12 cellular contexts compared by ENCODE assay signal in genomic region chr14:100842799-100843198, GRCh38. TPM values are rescaled to one million over a fixed set of nuclear protein-coding genes. Genes with fewer than 3 reads are reported as not detected.
DNase-seq lines count a peak whose midpoint lies in the region; ATAC-seq, FAIRE-seq and TF ChIP-seq lines count a peak whose summit lies in the region.
"Had no signal": no experiment of that assay in that cellular context is flagged by ENCODE, and none has a peak within 500 bp of the region (broad histone marks: within the 10 kb centered on the region; RNA-seq: fewer than 3 reads in every experiment).

No MANE protein-coding gene starts in this region.

- POLR2A ChIA-PET in K562 (lab: Yijun Ruan, JAX) = no interaction called here

- ATAC-seq in Right ventricle myocardium inferior (peak; percentile 37), K562 (no peak), HG02759 (IDR thresholded peaks at IDR 0.05; ENCODE audit: unreplicated experiment) (no peak), GM19397 (IDR thresholded peaks at IDR 0.05; ENCODE audit: unreplicated experiment) (no peak)
- ATAC-seq: activated CD8-positive, alpha-beta T cell treated with anti-CD3 and anti-CD28 coated beads for 36 hours had no signal

- DNase-seq in Right ventricle myocardium inferior (ENCODE audit: missing footprints) (no peak), cardiac septum (ENCODE audit: low spot score) (no peak), K562 (ENCODE audit: extremely low read depth in 1 of 4, low spot score in 3 of 4) (no peak), kidney glomerular epithelial cell (lab: John Stamatoyannopoulos, UW) (peak; percentile 3), uterus (peak; percentile 52 to 60), NAMALWA (ENCODE audit: low spot score) (no peak)
- DNase-seq: activated CD8-positive, alpha-beta T cell treated with anti-CD3 and anti-CD28 coated beads for 36 hours; RPMI8226; upper lobe of left lung had no signal

- no peaks in the 10 kb centered on the region; the same call in 1 of the 2 replicates for H4K20me1 ChIP-seq in K562 (replicated peaks; ENCODE audit: control insufficient read depth, insufficient read depth, low read length)

- no peak overlapping the region for H3K9ac ChIP-seq in K562 (ENCODE audit: insufficient read depth in 1 of 2, low read depth in 2 of 2, low read length in 2 of 2)

- H3K27me3 ChIP-seq in K562 (ENCODE audit: control insufficient read depth in 2 of 2, insufficient read depth in 2 of 2, low read length in 2 of 2) = no peaks in the 10 kb centered on the region
- H3K27me3 ChIP-seq in uterus = no peaks in the 10 kb centered on the region
- H3K27me3 ChIP-seq: upper lobe of left lung had no signal

- intact Hi-C loops in Right ventricle myocardium inferior (cut with DNase I) (no loop called here), cardiac septum (cut with DNase I) (no loop called here), K562 (cut with micrococcal nuclease) (no loop called here), uterus (cut with DNase I; ENCODE audit: low total_unique reads) (no loop called here)

- H2AFZ ChIP-seq in K562 (ENCODE audit: low read depth, low read length) = peak overlapping the region; percentile 74

- no peaks in the 10 kb centered on the region for H3K9me1 ChIP-seq in K562 (ENCODE audit: control insufficient read depth, insufficient read depth, low read length)

- CTCF ChIA-PET in K562 (lab: Yijun Ruan, JAX; ENCODE audit: low intra/inter-chr PET ratio) = no interaction called here

- FAIRE-seq in K562 (lab: Jason Lieb, UNC) = peak; percentile 11

- no peak for TF ChIP-seq CTCF in K562 (IDR thresholded peaks at IDR 0.05 in 2 of 3, conservative IDR thresholded peaks at IDR 0.05 in 1 of 3; ENCODE audit: insufficient read depth in 2 of 3, low read depth in 1 of 3, low read length in 3 of 3)
- TF ChIP-seq CTCF in uterus (IDR thresholded peaks at IDR 0.05) = no peak

- H3K36me3 ChIP-seq in K562 (ENCODE audit: control insufficient read depth, insufficient read depth, low read length) (no peaks in the 10 kb centered on the region), uterus (no peaks in the 10 kb centered on the region)
- H3K36me3 ChIP-seq: upper lobe of left lung had no signal

- BruUV-seq in K562 (replicated peaks; lab: Mats Ljungman, UMichigan) = no TSS peak

- H3K4me1 ChIP-seq in K562 (replicated peaks in 1 of 2; ENCODE audit: control insufficient read depth in 2 of 2, insufficient read depth in 2 of 2, low read length in 2 of 2) = peaks cover 0 to 27% of the 10 kb centered on the region in 2 experiments; a peak in 3 of 5 replicates
- no peaks in the 10 kb centered on the region for H3K4me1 ChIP-seq in uterus
- H3K4me1 ChIP-seq: upper lobe of left lung had no signal

- no peak overlapping the region for H3K4me2 ChIP-seq in K562 (ENCODE audit: insufficient read depth, low read length)

- in situ Hi-C loops in K562 (cut with MboI) = loop anchor here (10.0 kb wide), 1 partner anchor 178 kb away; no protein-coding TSS in a partner anchor

- TF ChIP-seq EP300 in K562 (IDR thresholded peaks at IDR 0.05; ENCODE audit: low read length) = no peak

- TF ChIP-seq POLR2A in K562 (conservative IDR thresholded peaks at IDR 0.05) (no peak), uterus (IDR thresholded peaks at IDR 0.05) (no peak)

- H3K79me2 ChIP-seq in K562 (ENCODE audit: control insufficient read depth, insufficient read depth, low read length) = no peaks in the 10 kb centered on the region

- H3K4me3 ChIP-seq in K562 = no peak overlapping the region
- H3K4me3 ChIP-seq in uterus = no peak overlapping the region
- H3K4me3 ChIP-seq: upper lobe of left lung had no signal

- 41% methylated on average over 6 of the region's 8 CpGs for WGBS in K562 (ENCODE audit: insufficient coverage, low coverage, missing lambda C conversion rate)

- H3K27ac ChIP-seq in K562 (ENCODE audit: extremely low read depth, low read depth, low read length) (no peak overlapping the region), uterus (peak overlapping the region; percentile 46 to 63)

- no peaks in the 10 kb centered on the region for H3K9me3 ChIP-seq in K562 (replicated peaks; ENCODE audit: control insufficient read depth, insufficient read depth, low read depth, low read length)
- H3K9me3 ChIP-seq in uterus = no peaks in the 10 kb centered on the region
- H3K9me3 ChIP-seq: upper lobe of left lung had no signal

- TF ChIP-seq RAD21 in K562 (CRISPR knock-in tag; conservative IDR thresholded peaks at IDR 0.05 in 1 of 2, IDR thresholded peaks at IDR 0.05 in 1 of 2) = no peak

TF ChIP-seq in K562, 482 proteins besides CTCF, POLR2A, EP300 and RAD21:
- TF ChIP-seq, protein P1, sequence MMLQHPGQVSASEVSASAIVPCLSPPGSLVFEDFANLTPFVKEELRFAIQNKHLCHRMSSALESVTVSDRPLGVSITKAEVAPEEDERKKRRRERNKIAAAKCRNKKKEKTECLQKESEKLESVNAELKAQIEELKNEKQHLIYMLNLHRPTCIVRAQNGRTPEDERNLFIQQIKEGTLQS (IDR thresholded peaks at IDR 0.05) = peak; percentile 32; the same call in 1 of the 2 replicates
- TF ChIP-seq, protein P1 (CRISPR knock-in tag; conservative IDR thresholded peaks at IDR 0.05) = no peak
- TF ChIP-seq ZNF146 (CRISPR knock-in tag; IDR thresholded peaks at IDR 0.05; ENCODE audit: unreplicated experiment) (no peak), MCM7 (IDR thresholded peaks at IDR 0.05) (no peak), JUND (IDR thresholded peaks at IDR 0.05; ENCODE audit: borderline replicate concordance, low read depth, low read length) (no peak), JUND (tag; IDR thresholded peaks at IDR 0.05; ENCODE audit: borderline replicate concordance, low read depth, low read length) (0 out of 3 replicates have a peak, but pooled peaks have one; percentile 34), NCOA1 (IDR thresholded peaks at IDR 0.05; ENCODE audit: low read depth) (no peak), NR2F6 (CRISPR knock-in tag; IDR thresholded peaks at IDR 0.05) (no peak)

RNA-seq across cellular contexts. Expression of gene MEG3, which starts 16.9 kb away (rescaled TPM):
- total RNA-seq in Right ventricle myocardium inferior (34.8 TPM), cardiac septum (25.4 TPM), K562 (2014; rRNA removed) (0.37 and 0.77 TPM in 2 replicates), K562 (2014; rRNA removed; fragmentation: Illumina TruSeq; extraction: Trizol) (0.69 and 1.1 TPM in 2 replicates), K562 (2015; rRNA removed; fragmentation: Illumina TruSeq; extraction: Trizol) (0.83 and 1.3 TPM in 2 replicates), K562 (2021) (2.7 and 3.8 TPM in 2 replicates), uterus (100 to 1,000 TPM in 2 of 4 donors, 10 to 100 TPM in 2; 34.1 to 265 (median 119) TPM)
- total RNA-seq in K562 (2011; cell fraction: chromatin; rRNA removed; ENCODE audit: low replicate concordance) = 6.3 and 7.3 TPM in 2 replicates
- total RNA-seq in K562 (2011; cell fraction: nucleolus; rRNA removed) = 3.7 TPM in 2 replicates
- total RNA-seq in K562 (2011; cell fraction: nucleoplasm; rRNA removed) = 5.4 and 7.5 TPM in 2 replicates
- polyA plus RNA-seq in K562 (2011; rRNA removed) (0.05 TPM in 1 of 2 replicates, not detected in the other), K562 (2014; fragmentation: Illumina TruSeq; extraction: Trizol) (2.4 TPM in 2 replicates), K562 (2014; fragmentation: Nextera tagmentation; extraction: Ambion mirVana) (under 1 TPM; 0.10 to 0.15 TPM), K562 (2014; rRNA removed) (3.9 and 5.3 TPM in 2 replicates)
- polyA plus RNA-seq in K562 (2011; cell fraction: cytosol; rRNA removed) = 0.06 and 0.09 TPM in 2 replicates
- polyA plus RNA-seq in K562 (2011; cell fraction: nucleus; rRNA removed) = 0.04 and 0.36 TPM in 2 replicates
- 2.7 and 17.3 TPM in 2 replicates for polyA plus RNA-seq in K562 (2012)
- not detected in 2 replicates for polyA minus RNA-seq in K562 (2011; rRNA and poly(A)+ RNA removed)
- not detected in 2 replicates for polyA minus RNA-seq in K562 (2011; cell fraction: cytosol; rRNA and poly(A)+ RNA removed)
- polyA minus RNA-seq in K562 (2011; cell fraction: nucleus; rRNA and poly(A)+ RNA removed) = not detected in 2 replicates
- total RNA-seq: activated CD8-positive, alpha-beta T cell treated with anti-CD3 and anti-CD28 coated beads for 36 hours had no signal
- polyA plus RNA-seq: IgD-negative memory B cell had no signal

Comparison
In these comparisons a context has a peak if more than half of its experiments do, and no peak if none do; other contexts are left out.
1. DNase-seq: peak in kidney glomerular epithelial cell (single experiment) and uterus (2 of 2); none in Right ventricle myocardium inferior (single experiment), cardiac septum (single experiment), K562 (0 of 4) and NAMALWA (single experiment).